In genomic region chr17:56994009-56994792, GRCh38 we compare ENCODE assay signal across 16 cellular contexts. TPM values are rescaled to one million over a fixed set of nuclear protein-coding genes. Genes with fewer than 3 reads are reported as not detected.
A peak's percentile ranks its signal among the peaks of the same experiment; 100 is the strongest.
DNase-seq lines count a peak whose midpoint lies in the region; ATAC-seq, FAIRE-seq and TF ChIP-seq lines count a peak whose summit lies in the region.
"Had no signal": no experiment of that assay in that cellular context is flagged by ENCODE, and none has a peak within 500 bp of the region (broad histone marks: within the 10 kb centered on the region; RNA-seq: fewer than 3 reads in every experiment).

No MANE protein-coding gene starts in this region.

- H3K27ac ChIP-seq in RWPE2 (ENCODE audit: poor library complexity, severe bottlenecking) = no peak overlapping the region
- peak overlapping the region in 2 of 4 donors; percentile 1 to 49 for H3K27ac ChIP-seq in upper lobe of left lung
- H3K27ac ChIP-seq in small intestine (ENCODE audit: low read depth in 1 of 2, low read length in 1 of 2) = no peak overlapping the region
- H3K27ac ChIP-seq: pancreas had no signal

- H3K36me3 ChIP-seq in RWPE2 (ENCODE audit: low read depth) (peaks cover 15% of the 10 kb centered on the region), upper lobe of left lung (peaks cover 24 to 90% (median 39%) of the 10 kb centered on the region in 4 donors), small intestine (ENCODE audit: control insufficient read depth in 2 of 2, insufficient read depth in 2 of 2, low read length in 2 of 2) (no peaks in the 10 kb centered on the region)
- H3K36me3 ChIP-seq: pancreas had no signal

- TF ChIP-seq CTCF in RWPE2 (IDR thresholded peaks at IDR 0.05; ENCODE audit: poor library complexity, severe bottlenecking) (no peak), fibroblast of the aortic adventitia (IDR thresholded peaks at IDR 0.05; ENCODE audit: insufficient read depth, low read length) (no peak), upper lobe of left lung (IDR thresholded peaks at IDR 0.05) (no peak)

- no peak for TF ChIP-seq POLR2A in upper lobe of left lung (IDR thresholded peaks at IDR 0.05)

- H3K4me1 ChIP-seq in RWPE2 (ENCODE audit: insufficient read depth, poor library complexity, severe bottlenecking) (no peaks in the 10 kb centered on the region), upper lobe of left lung (peaks cover 0 to 3% (median 0%) of the 10 kb centered on the region in 4 donors), small intestine (ENCODE audit: control insufficient read depth in 2 of 2, insufficient read depth in 1 of 2, low read depth in 1 of 2, low read length in 1 of 2) (no peaks in the 10 kb centered on the region)
- H3K4me1 ChIP-seq: pancreas had no signal

- TF ChIP-seq EP300 in upper lobe of left lung (IDR thresholded peaks at IDR 0.05) = no peak

- no peaks in the 10 kb centered on the region for H3K9me3 ChIP-seq in RWPE2 (ENCODE audit: severe bottlenecking)
- H3K9me3 ChIP-seq in upper lobe of left lung = no peaks in the 10 kb centered on the region
- H3K9me3 ChIP-seq in small intestine (ENCODE audit: control insufficient read depth, low read depth) = no peaks in the 10 kb centered on the region
- H3K9me3 ChIP-seq: pancreas had no signal

- ATAC-seq in RWPE2 (ENCODE audit: low read depth) (peak; percentile 58; the same call in 2 of the 3 replicates), upper lobe of left lung (ENCODE audit: low FRiP score in 2 of 2) (peak; percentile 21 to 65), HG02840 (IDR thresholded peaks at IDR 0.05; ENCODE audit: low FRiP score, unreplicated experiment) (no peak)

- H3K27me3 ChIP-seq in RWPE2 (ENCODE audit: insufficient read depth, poor library complexity, severe bottlenecking) (no peaks in the 10 kb centered on the region), upper lobe of left lung (no peaks in the 10 kb centered on the region), small intestine (ENCODE audit: control insufficient read depth in 2 of 2, insufficient read depth in 2 of 2, low read length in 2 of 2) (no peaks in the 10 kb centered on the region)
- H3K27me3 ChIP-seq: pancreas had no signal

- no peak for FAIRE-seq in small intestine (lab: Jason Lieb, UNC)
- FAIRE-seq: pancreas had no signal

- WGBS in upper lobe of left lung, 2 donors = 72 to 84% methylated on average over 4 of the region's 4 CpGs
- WGBS in small intestine, 3 donors = 91 to 100% (median 96%) methylated on average over 4 of the region's 4 CpGs

- no peak overlapping the region for H3K4me3 ChIP-seq in RWPE2 (ENCODE audit: severe bottlenecking)
- H3K4me3 ChIP-seq in fibroblast of the aortic adventitia (ENCODE audit: low read depth, low read length) = no peak overlapping the region
- H3K4me3 ChIP-seq in upper lobe of left lung = no peak overlapping the region
- H3K4me3 ChIP-seq in small intestine (ENCODE audit: low read depth in 1 of 2, low read length in 2 of 2) = no peak overlapping the region
- H3K4me3 ChIP-seq: pancreas had no signal

- DNase-seq in activated CD8-positive, alpha-beta memory T cell treated with anti-CD3 and anti-CD28 coated beads for 24 hours = peak; percentile 11
- DNase-seq in activated CD8-positive, alpha-beta memory T cell treated with anti-CD3 and anti-CD28 coated beads, Interleukin-2, amount 50 U/mL, for 4 hours = no peak
- DNase-seq in RWPE2 (ENCODE audit: low spot score) (no peak), fibroblast of the aortic adventitia (ENCODE audit: low read depth) (peak; percentile 89), upper lobe of left lung (no peak), NCI-H1048 (lab: John Stamatoyannopoulos, UW) (no peak), small intestine (no peak)
- DNase-seq: 8988T; activated CD4-positive, alpha-beta T cell treated with anti-CD3 and anti-CD28 coated beads for 4 hours; activated gamma-delta T cell; naive B cell; NCI-H1694 treated with DMSO at 0.1 percent for 48 hours; NCI-H345; pancreas; SW 1271 had no signal

RNA-seq across cellular contexts. Expression of gene SCPEP1, which starts 16.3 kb away (rescaled TPM):
- total RNA-seq in fibroblast of the aortic adventitia (ENCODE audit: low replicate concordance) (55.6 and 140 TPM in 2 replicates), upper lobe of left lung (100 to 1,000 TPM in 5 of 6 donors, 10 to 100 TPM in 1; 96.4 to 172 (median 133) TPM)
- polyA plus RNA-seq in small intestine = 10 to 100 TPM; 16.8 to 46.9 (median 29.5) TPM

RNA-seq across cellular contexts. Expression of gene COIL, which starts 33.4 kb away (rescaled TPM):
- total RNA-seq in fibroblast of the aortic adventitia (ENCODE audit: low replicate concordance) (12.8 and 13.3 TPM in 2 replicates), upper lobe of left lung (10 to 100 TPM in 2 of 6 donors, 1 to 10 TPM in 4; 6.1 to 16.6 (median 9.5) TPM)
- polyA plus RNA-seq in small intestine = 10 to 100 TPM in 2 of 3 donors, 1 to 10 TPM in 1; 8.4 to 11.0 (median 10.9) TPM

Comparison
In these comparisons a context has a peak if more than half of its experiments do, and no peak if none do; other contexts are left out.
1. DNase-seq: peak in activated CD8-positive, alpha-beta memory T cell treated with anti-CD3 and anti-CD28 coated beads for 24 hours (single experiment) and fibroblast of the aortic adventitia (single experiment); none in activated CD8-positive, alpha-beta memory T cell treated with anti-CD3 and anti-CD28 coated beads, Interleukin-2, amount 50 U/mL, for 4 hours (single experiment), RWPE2 (single experiment), upper lobe of left lung (0 of 2), NCI-H1048 (single experiment) and small intestine (single experiment).